8 cellular contexts compared by ENCODE assay signal in the genomic region with DNA sequence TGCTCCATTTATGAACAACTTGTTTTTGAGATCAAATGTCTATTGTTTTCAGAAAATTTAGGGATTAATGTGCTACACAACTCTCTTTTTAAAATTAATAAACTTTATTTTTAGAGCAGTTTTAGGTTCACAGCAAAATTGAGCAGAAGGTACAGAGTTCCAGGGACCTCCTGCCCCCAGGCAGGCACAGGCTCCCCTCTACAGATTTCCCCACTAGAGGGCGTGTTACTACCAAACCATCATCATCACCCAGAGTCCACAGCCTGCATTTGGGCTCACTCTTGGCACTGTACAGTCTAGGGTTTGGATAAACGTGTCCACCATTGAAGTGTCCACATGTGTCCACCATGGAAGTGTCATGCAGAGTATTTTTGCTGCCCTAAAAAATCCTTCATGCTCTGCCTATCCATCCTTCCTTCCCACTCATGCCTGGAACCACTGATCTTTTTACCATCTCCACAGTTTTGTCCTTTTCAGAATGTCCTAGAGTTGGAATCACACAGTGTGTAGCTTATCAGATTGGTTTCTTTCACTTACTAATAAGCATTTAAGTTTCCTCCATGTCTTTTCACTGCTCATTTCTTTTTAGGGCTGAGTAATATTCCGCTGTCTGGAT.
DNase-seq lines count a peak whose midpoint lies in the region; ATAC-seq, FAIRE-seq and TF ChIP-seq lines count a peak whose summit lies in the region.

No MANE protein-coding gene starts in this region.

- TF ChIP-seq CTCF in D721Med (IDR thresholded peaks at IDR 0.05; ENCODE audit: insufficient read depth, missing control alignments) (peak; percentile 50), LNCaP clone FGC (IDR thresholded peaks at IDR 0.05; ENCODE audit: control insufficient read depth, extremely low read depth, insufficient read depth) (peak; percentile 62)

- no peak overlapping the region for H3K4me3 ChIP-seq in LNCaP clone FGC (ENCODE audit: low read depth, low read length)

- no peak for FAIRE-seq in D721Med (lab: Jason Lieb, UNC)

- ATAC-seq in GM21360 (IDR thresholded peaks at IDR 0.05; ENCODE audit: unreplicated experiment) (peak; percentile 80), GM19035 (IDR thresholded peaks at IDR 0.05; ENCODE audit: unreplicated experiment) (no peak)

- DNase-seq in D721Med (ENCODE audit: insufficient read length, low spot score) (no peak), LNCaP clone FGC (ENCODE audit: low read depth) (no peak), activated T-cell treated with anti-CD3 and anti-CD28 coated beads for 48 hours (ENCODE audit: low read depth) (peak; percentile 25), glomerular visceral epithelial cell (ENCODE audit: extremely low spot score) (peak; percentile 27), medulla oblongata (ENCODE audit: extremely low spot score) (no peak)
- peak in 2 of 3 experiments; percentile 19 to 27 for DNase-seq in stimulated activated CD4-positive, alpha-beta T cell treated with anti-CD3 and anti-CD28 coated beads, TNF-alpha, amount 100 ng/mL, for 24 hours (ENCODE audit: low read depth in 3 of 3)

Comparison
In these comparisons a context has a peak if more than half of its experiments do, and no peak if none do; other contexts are left out.
1. DNase-seq: peak in activated T-cell treated with anti-CD3 and anti-CD28 coated beads for 48 hours (single experiment), glomerular visceral epithelial cell (single experiment) and stimulated activated CD4-positive, alpha-beta T cell treated with anti-CD3 and anti-CD28 coated beads, TNF-alpha, amount 100 ng/mL, for 24 hours (2 of 3); none in D721Med (single experiment), LNCaP clone FGC (single experiment) and medulla oblongata (single experiment).